In genomic region chr3:3800076-3800448, GRCh38 we compare ENCODE assay signal across 8 cellular contexts. TPM values are rescaled to one million over a fixed set of nuclear protein-coding genes. Genes with fewer than 3 reads are reported as not detected.
A peak's percentile ranks its signal among the peaks of the same experiment; 100 is the strongest.
DNase-seq lines count a peak whose midpoint lies in the region; ATAC-seq and TF ChIP-seq lines count a peak whose summit lies in the region.

No MANE protein-coding gene starts in this region.

- intact Hi-C loops in activated B cell treated with CpG ODN at 0.5 μM for 24 hours (cut with micrococcal nuclease), result no loop called here
- intact Hi-C loops in heart right ventricle (cut with DNase I), result no loop called here
- intact Hi-C loops in posterior cingulate gyrus (cut with DNase I), result loop anchor here (10.0 kb wide), 1 partner anchor 495 kb away; no protein-coding TSS in a partner anchor

- no peak for ATAC-seq in activated B cell treated with CpG ODN at 0.5 μM for 24 hours (ENCODE audit: low read depth)
- ATAC-seq in heart right ventricle, result peak in 6 of 8 donors; percentile 31 to 72 (median 44)
- no peak for ATAC-seq in activated CD4-positive, CD25-positive, alpha-beta regulatory T cell treated with anti-CD3 and anti-CD28 coated beads, Interleukin-2, amount 50 U/mL, for 24 hours

- H3K27ac ChIP-seq in heart right ventricle, result no peak overlapping the region

- H3K9me3 ChIP-seq in heart right ventricle, result no peaks in the 10 kb centered on the region

- peaks cover 0 to 77% (median 56%) of the 10 kb centered on the region in 7 donors for H3K27me3 ChIP-seq in heart right ventricle

- H3K36me3 ChIP-seq in heart right ventricle, result no peaks in the 10 kb centered on the region

- 0 to 2% methylated on average over 17 to 19 of the region's 19 CpGs for WGBS in heart right ventricle, 2 donors

- no peaks in the 10 kb centered on the region for H3K9me3 Mint-ChIP-seq in activated B cell treated with CpG ODN at 0.5 μM for 24 hours

- H3K4me1 Mint-ChIP-seq in activated B cell treated with CpG ODN at 0.5 μM for 24 hours, result peaks cover 23% of the 10 kb centered on the region

- peak overlapping the region; percentile 12 to 66 (median 53) for H3K4me3 ChIP-seq in heart right ventricle

- H3K27me3 Mint-ChIP-seq in activated B cell treated with CpG ODN at 0.5 μM for 24 hours, result peaks cover 43% of the 10 kb centered on the region

- peak overlapping the region; percentile 81 for H3K4me3 Mint-ChIP-seq in activated B cell treated with CpG ODN at 0.5 μM for 24 hours

- TF ChIP-seq CTCF in GM13977 (IDR thresholded peaks at IDR 0.05; ENCODE audit: extremely low read depth, insufficient read depth, missing control alignments), result no peak
- no peak for TF ChIP-seq CTCF in activated B cell treated with CpG ODN at 0.5 μM for 24 hours (IDR thresholded peaks at IDR 0.05)
- TF ChIP-seq CTCF in heart right ventricle (IDR thresholded peaks at IDR 0.05), result no peak

- in situ Hi-C loops in GM13977 (cut with MboI; ENCODE audit: low pct_unique_long_range_greater_than_20kb, low sequenced_read_pairs, unreplicated experiment), result no loop called here

- POLR2A ChIA-PET in activated B cell treated with CpG ODN at 0.5 μM for 24 hours (lab: Charles Lee), result no interaction called here

- DNase-seq in GM13977 (ENCODE audit: low spot score), result peak; percentile 32
- DNase-seq in activated B cell treated with CpG ODN at 0.5 μM for 24 hours, result peak; percentile 18
- DNase-seq in heart right ventricle, result no peak
- DNase-seq in posterior cingulate gyrus, result peak in 8 of 10 donors; percentile 24 to 86 (median 31)
- DNase-seq in T-helper 9 cell, result no peak
- no peak for DNase-seq in retina
- DNase-seq in MV-4-11 (lab: John Stamatoyannopoulos, UW), result no peak

- CTCF ChIA-PET in activated B cell treated with CpG ODN at 0.5 μM for 24 hours (lab: Charles Lee), result interaction anchor here (1.2 kb wide), 1 partner anchor 11 kb away, joined by 3 read pairs; no protein-coding TSS in a partner anchor

- no peak overlapping the region for H3K27ac Mint-ChIP-seq in activated B cell treated with CpG ODN at 0.5 μM for 24 hours

- no peaks in the 10 kb centered on the region for H3K36me3 Mint-ChIP-seq in activated B cell treated with CpG ODN at 0.5 μM for 24 hours (ENCODE audit: low read depth)

- H3K4me1 ChIP-seq in heart right ventricle, result peaks cover 0 to 33% (median 17%) of the 10 kb centered on the region in 9 donors

RNA-seq across cellular contexts. Expression of gene LRRN1, which starts 0.8 kb away (rescaled TPM):
- total RNA-seq in activated B cell treated with CpG ODN at 0.5 μM for 24 hours (0.81 and 1.00 TPM in 2 replicates), heart right ventricle (under 1 TPM in 6 of 10 donors, not detected in 4; 0.07 to 0.26 (median 0.11) TPM)
- polyA plus RNA-seq in heart right ventricle, result under 1 TPM in 1 of 2 donors, not detected in 1; 0.07 TPM

Comparison
In these comparisons a context has a peak if more than half of its experiments do, and no peak if none do; other contexts are left out.
1. DNase-seq: peak in GM13977 (single experiment), activated B cell treated with CpG ODN at 0.5 μM for 24 hours (single experiment) and posterior cingulate gyrus (8 of 10); none in heart right ventricle (0 of 2), T-helper 9 cell (single experiment), retina (single experiment) and MV-4-11 (single experiment).
2. ATAC-seq: peak in heart right ventricle (6 of 8); none in activated B cell treated with CpG ODN at 0.5 μM for 24 hours (single experiment) and activated CD4-positive, CD25-positive, alpha-beta regulatory T cell treated with anti-CD3 and anti-CD28 coated beads, Interleukin-2, amount 50 U/mL, for 24 hours (0 of 2).